In the genomic region with DNA sequence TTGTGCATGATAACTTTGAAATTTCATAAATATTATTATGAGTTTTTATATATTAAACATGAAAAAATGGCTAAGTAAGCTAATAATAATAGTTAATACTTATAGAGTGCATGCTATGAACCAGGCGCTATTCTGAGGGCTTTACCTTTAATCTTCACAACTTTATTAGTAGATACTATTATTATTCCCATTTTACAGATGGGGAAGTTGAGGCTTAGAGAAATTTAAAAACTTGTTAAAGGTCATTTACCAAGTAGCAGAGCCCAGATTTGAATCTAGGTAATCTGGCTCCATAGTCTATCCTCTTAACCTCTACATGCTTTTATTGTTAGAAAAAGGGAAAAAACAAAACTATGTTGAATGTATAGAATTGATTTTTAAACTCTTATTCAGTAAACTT, we compare ENCODE assay signal across 27 cellular contexts.
"Had no signal": no experiment of that assay in that cellular context is flagged by ENCODE, and none has a peak within 500 bp of the region (broad histone marks: within the 10 kb centered on the region; RNA-seq: fewer than 3 reads in every experiment).

No MANE protein-coding gene starts in this region.

- H3K4me3 ChIP-seq: stomach, suprapubic skin, testis, thoracic aorta, thyroid gland, tibial artery, tibial nerve, transverse colon, upper lobe of left lung, upper lobe of right lung, uterus, vagina had no signal

- FAIRE-seq: urothelium cell line had no signal

- H3K4me1 ChIP-seq: stomach, suprapubic skin, testis, thyroid gland, tibial artery, tibial nerve, upper lobe of left lung, upper lobe of right lung, uterus, vagina had no signal

- H3K36me3 ChIP-seq: suprapubic skin, thoracic aorta, transverse colon, upper lobe of right lung, uterus, vagina had no signal

- H3K27me3 ChIP-seq: stomach, suprapubic skin, testis, thyroid gland, tibial artery, tibial nerve, transverse colon, upper lobe of left lung, upper lobe of right lung, uterus, vagina had no signal

- ATAC-seq: stimulated activated effector memory CD8-positive, alpha-beta T cell treated with anti-CD3 and anti-CD28 coated beads, Interleukin-12 subunit alpha, Interleukin-12 subunit beta, amount 100 ng/mL, for 72 hours; stimulated activated memory B cell treated with anti-CD40 and anti-IgM and Interleukin-4, amounts not matched to agents 10 μg/mL and 1 μg/mL and 100 μg/mL, for 72 hours; stimulated activated naive B cell treated with anti-CD40 and anti-IgM and Interleukin-4, amounts not matched to agents 10 μg/mL and 1 μg/mL and 100 μg/mL, for 72 hours; stimulated activated naive CD8-positive, alpha-beta T cell treated with anti-CD3 and anti-CD28 coated beads, Interleukin-15, amount 100 ng/mL, for 72 hours; stimulated activated naive CD8-positive, alpha-beta T cell treated with anti-CD3 and anti-CD28 coated beads, Interleukin-15, Interleukin-2, amounts not matched to agents 100 U/mL and 50 U/mL, for 24 hours; upper lobe of right lung had no signal

- H3K9me3 ChIP-seq: suprapubic skin, testis, thoracic aorta, thyroid gland, tibial artery, tibial nerve, transverse colon, upper lobe of left lung, upper lobe of right lung, uterus, vagina had no signal

- H3K27ac ChIP-seq: stomach, suprapubic skin, testis, thoracic aorta, thyroid gland, tibial artery, tibial nerve, transverse colon, upper lobe of left lung, upper lobe of right lung, uterus, vagina had no signal

- DNase-seq: stimulated activated CD4-positive, alpha-beta T cell treated with anti-CD3 and anti-CD28 coated beads, Interleukin-2, amount 100 ng/mL, for 48 hours; stimulated activated CD4-positive, alpha-beta T cell treated with anti-CD3 and anti-CD28 coated beads, Interleukin-4, amount 100 ng/mL, for 1 hour; stimulated activated CD4-positive, alpha-beta T cell treated with anti-CD3 and anti-CD28 coated beads, Interleukin-4, amount 100 ng/mL, for 24 hours; stimulated activated CD4-positive, alpha-beta T cell treated with anti-CD3 and anti-CD28 coated beads, Interleukin-4, amount 100 ng/mL, for 4 hours; stimulated activated CD8-positive, alpha-beta memory T cell treated with anti-CD3 and anti-CD28 coated beads, Interleukin-4, amount 100 ng/mL, for 48 hours; stimulated activated naive B cell treated with anti-CD40 and anti-IgM and Interleukin-4, amounts not matched to agents 10 μg/mL and 1 μg/mL and 100 μg/mL, for 72 hours; stimulated activated naive CD4-positive, alpha-beta T cell; stimulated activated naive CD4-positive, alpha-beta T cell treated with Interleukin-2 at 50 U/mL for 16 hours; stimulated activated naive CD8-positive, alpha-beta T cell treated with anti-CD3 and anti-CD28 coated beads, Interleukin-15, amount 100 ng/mL, for 72 hours; stimulated activated naive CD8-positive, alpha-beta T cell treated with anti-CD3 and anti-CD28 coated beads, Interleukin-15, Interleukin-2, amounts not matched to agents 100 U/mL and 50 U/mL, for 24 hours; stomach; substantia nigra; testis; thyroid gland; tibial artery; transverse colon; trophoblast cell; upper lobe of left lung; upper lobe of right lung; uterus had no signal
